In genomic region chr1:46133181-46133658, GRCh38 we compare ENCODE assay signal across 8 cellular contexts. TPM values are rescaled to one million over a fixed set of nuclear protein-coding genes. Genes with fewer than 3 reads are reported as not detected.
DNase-seq lines count a peak whose midpoint lies in the region; ATAC-seq and TF ChIP-seq lines count a peak whose summit lies in the region.

No MANE protein-coding gene starts in this region.

- H2AFZ ChIP-seq in fibroblast of lung (ENCODE audit: low read length): peak overlapping the region; percentile 81

- peak overlapping the region; percentile 99 for H3K4me2 ChIP-seq in fibroblast of lung (ENCODE audit: extremely low read depth, insufficient read depth, low read length)

- peak overlapping the region; percentile 62 for H3K9ac ChIP-seq in ES-I3 (ENCODE audit: low read depth, low read length)
- H3K9ac ChIP-seq in fibroblast of lung (ENCODE audit: insufficient read depth, low read length): peak overlapping the region; percentile 90

- TF ChIP-seq CTCF in fibroblast of lung (conservative IDR thresholded peaks at IDR 0.05 in 1 of 2, IDR thresholded peaks at IDR 0.05 in 1 of 2; ENCODE audit: low read depth in 1 of 2, low read length in 2 of 2) (no peak), osteocyte (IDR thresholded peaks at IDR 0.05) (no peak)

- H3K27me3 ChIP-seq in fibroblast of lung (ENCODE audit: control insufficient read depth, insufficient read depth, low read length): no peaks in the 10 kb centered on the region

- no peaks in the 10 kb centered on the region for H4K20me1 ChIP-seq in fibroblast of lung (ENCODE audit: control insufficient read depth, extremely low read depth, insufficient read depth, low read length)

- no peaks in the 10 kb centered on the region for H3K9me3 ChIP-seq in ES-I3 (ENCODE audit: control insufficient read depth, insufficient read depth, low read length)
- no peaks in the 10 kb centered on the region for H3K9me3 ChIP-seq in fibroblast of lung (ENCODE audit: control insufficient read depth, insufficient read depth, low read depth, low read length)

- H3K36me3 ChIP-seq in ES-I3 (ENCODE audit: insufficient read depth, low read length): no peaks in the 10 kb centered on the region; the same call in 1 of the 2 replicates
- H3K36me3 ChIP-seq in fibroblast of lung (ENCODE audit: control insufficient read depth, insufficient read depth, low read length): no peaks in the 10 kb centered on the region

- H3K4me1 ChIP-seq in ES-I3 (ENCODE audit: insufficient read depth, low read length) (no peaks in the 10 kb centered on the region), fibroblast of lung (ENCODE audit: control insufficient read depth, extremely low read depth, insufficient read depth, low read length) (peaks cover 10% of the 10 kb centered on the region)

- peak overlapping the region; percentile 58 to 80 (median 67) for H3K4me3 ChIP-seq in fibroblast of lung (replicated peaks in 1 of 4; ENCODE audit: control extremely low read depth in 1 of 4, insufficient read depth in 1 of 4, low read depth in 3 of 4, low read length in 4 of 4)

- peak; percentile 68 for DNase-seq in GM19238 (ENCODE audit: insufficient read length, low spot score)
- DNase-seq in fibroblast of lung (ENCODE audit: low read depth in 2 of 2): no peak
- DNase-seq in osteocyte (ENCODE audit: extremely low spot score, unreplicated experiment): no peak
- no peak for DNase-seq in stimulated activated CD4-positive, alpha-beta T cell treated with anti-CD3 and anti-CD28 coated beads, Interleukin-2, amount 100 ng/mL, for 48 hours
- DNase-seq in H4 (ENCODE audit: low spot score): no peak

- H3K9me3 Mint-ChIP-seq in osteocyte (ENCODE audit: unreplicated experiment): no peaks in the 10 kb centered on the region

- peak overlapping the region; percentile 96 for H3K27ac ChIP-seq in fibroblast of lung (ENCODE audit: insufficient read depth, low read length)

- H3K27ac Mint-ChIP-seq in osteocyte (ENCODE audit: unreplicated experiment): peak overlapping the region; percentile 100

- no peaks in the 10 kb centered on the region for H3K79me2 ChIP-seq in fibroblast of lung (ENCODE audit: control insufficient read depth, insufficient read depth, low read length)

- peak overlapping the region; percentile 92 for H3K4me3 Mint-ChIP-seq in osteocyte (ENCODE audit: unreplicated experiment)

- ATAC-seq in HG03159 (IDR thresholded peaks at IDR 0.05; ENCODE audit: unreplicated experiment) (peak; percentile 52), SK-N-SH treated with all-trans-retinoic acid at 6 μM for 48 hours (peak; percentile 70)

- H3K27me3 Mint-ChIP-seq in osteocyte (ENCODE audit: unreplicated experiment): no peaks in the 10 kb centered on the region

- H3K4me1 Mint-ChIP-seq in osteocyte (ENCODE audit: unreplicated experiment): peaks cover 66% of the 10 kb centered on the region

- H3K36me3 Mint-ChIP-seq in osteocyte (ENCODE audit: unreplicated experiment): no peaks in the 10 kb centered on the region

TF ChIP-seq in SK-N-SH treated with all-trans-retinoic acid at 6 μM for 48 hours, 23 proteins besides CTCF, POLR2A, EP300 and RAD21:
- TF ChIP-seq ZFP3 (CRISPR knock-in tag; IDR thresholded peaks at IDR 0.05): no peak

RNA-seq across cellular contexts. Expression of gene PIK3R3, which starts 0.8 kb away (rescaled TPM):
- 1.8 and 3.3 TPM in 2 replicates for total RNA-seq in fibroblast of lung
- 4.1 and 5.4 TPM in 2 replicates for polyA plus RNA-seq in fibroblast of lung
- polyA plus RNA-seq in fibroblast of lung (2012): 4.7 and 5.4 TPM in 2 replicates
- 4.1 and 9.1 TPM in 2 replicates for polyA minus RNA-seq in fibroblast of lung (ENCODE audit: low replicate concordance)
- total RNA-seq in osteocyte: 33.2 and 33.9 TPM in 2 replicates
- total RNA-seq in H4 (2014; rRNA removed; shearing (Covaris generic)): 14.9 and 16.4 TPM in 2 replicates

RNA-seq across cellular contexts. Expression of gene TSPAN1, which starts 41.7 kb away (rescaled TPM):
- total RNA-seq in fibroblast of lung (0.17 and 0.26 TPM in 2 replicates), osteocyte (0.68 and 0.91 TPM in 2 replicates)
- 0.91 and 0.94 TPM in 2 replicates for polyA plus RNA-seq in fibroblast of lung
- 0.09 and 0.24 TPM in 2 replicates for polyA plus RNA-seq in fibroblast of lung (2012)
- polyA minus RNA-seq in fibroblast of lung (ENCODE audit: low replicate concordance): not detected in 2 replicates
- 0.64 and 0.66 TPM in 2 replicates for total RNA-seq in H4 (2014; rRNA removed; shearing (Covaris generic))

RNA-seq across cellular contexts. Expression of gene P3R3URF, which starts 43.1 kb away (rescaled TPM):
- total RNA-seq in fibroblast of lung (not detected in 2 replicates), osteocyte (not detected in 2 replicates)
- polyA plus RNA-seq in fibroblast of lung: not detected in 2 replicates
- polyA plus RNA-seq in fibroblast of lung (2012): not detected in 2 replicates
- polyA minus RNA-seq in fibroblast of lung (ENCODE audit: low replicate concordance): not detected in 2 replicates
- total RNA-seq in H4 (2014; rRNA removed; shearing (Covaris generic)): not detected in 2 replicates
